Comparison of ENCODE assay signal across 31 cellular contexts in the genomic region with DNA sequence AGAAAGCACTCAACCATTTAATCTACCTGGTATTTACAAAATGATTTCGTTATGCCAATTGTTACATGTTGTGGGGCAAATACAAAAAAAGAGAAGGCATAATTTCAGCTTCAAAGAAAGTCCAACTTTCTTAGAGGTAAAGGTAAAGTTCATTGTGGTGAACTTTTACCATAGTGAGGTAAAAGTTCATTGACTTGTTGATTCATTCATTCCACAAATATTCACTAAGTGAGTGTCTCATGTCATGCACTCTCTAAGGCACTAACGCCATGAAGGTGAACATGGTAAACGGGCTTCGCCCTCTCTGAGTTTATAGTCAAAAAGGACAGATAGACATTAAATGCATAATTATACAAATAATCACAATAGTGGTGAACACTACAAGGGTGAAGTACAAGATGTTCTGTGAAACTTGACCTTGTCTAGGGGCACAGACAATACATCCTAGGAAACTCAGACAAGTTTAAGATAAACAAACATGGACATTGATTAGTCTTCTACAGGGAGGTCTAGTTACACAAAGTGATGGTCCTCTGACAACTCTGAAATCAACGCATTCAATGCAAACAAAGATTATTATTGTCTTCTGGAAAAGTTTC.
"Had no signal": no experiment of that assay in that cellular context is flagged by ENCODE, and none has a peak within 500 bp of the region (broad histone marks: within the 10 kb centered on the region; RNA-seq: fewer than 3 reads in every experiment).

No MANE protein-coding gene starts in this region.

- H3K9me3 Mint-ChIP-seq: activated CD4-positive, alpha-beta memory T cell treated with anti-CD3 and anti-CD28 coated beads, Interleukin-2, amount 10 ng/mL, durations not matched to agents 7 days and 5 days; brain had no signal

- H3K27ac ChIP-seq: adrenal gland, breast epithelium, cardiac muscle cell, colonic mucosa, epithelial cell of prostate, esophagus squamous epithelium, gastroesophageal sphincter had no signal

- H3K36me3 Mint-ChIP-seq: activated naive CD8-positive, alpha-beta T cell; brain had no signal

- DNase-seq: activated CD4-positive, alpha-beta memory T cell treated with anti-CD3 and anti-CD28 coated beads, Interleukin-2, amount 10 ng/mL, durations not matched to agents 7 days and 5 days; activated CD4-positive, alpha-beta T cell treated with anti-CD3 and anti-CD28 coated beads for 36 hours; activated CD4-positive, alpha-beta T cell treated with anti-CD3 and anti-CD28 coated beads, Interleukin-2, amount 10 ng/mL, durations not matched to agents 24 days and 14 days; activated CD4-positive, alpha-beta T cell treated with anti-CD3 and anti-CD28 coated beads, Interleukin-2, amount 50 U/mL, for 4 hours; activated CD4-positive, CD25-positive, alpha-beta regulatory T cell; activated CD4-positive, CD25-positive, alpha-beta regulatory T cell treated with anti-CD3 and anti-CD28 coated beads, Interleukin-2, amount 50 U/mL, for 72 hours; activated CD8-positive, alpha-beta memory T cell treated with anti-CD3 and anti-CD28 coated beads for 24 hours; activated effector memory CD4-positive, alpha-beta T cell treated with Interleukin-2 at 50 U/mL for 16 hours; activated gamma-delta T cell treated with Interleukin-2 at 50 U/mL for 16 hours; activated naive CD4-positive, alpha-beta T cell treated with anti-CD3 and anti-CD28 coated beads, Interleukin-2, amount 50 U/mL, for 16 hours; activated naive CD4-positive, alpha-beta T cell treated with Interleukin-2 at 50 U/mL for 16 hours; activated T-cell treated with anti-CD3 and anti-CD28 coated beads, Interleukin-2, amount 50 U/mL, for 4 hours; adrenal gland; amygdala; aorta; central memory CD4-positive, alpha-beta T cell; cerebellar nuclear complex; colonic mucosa; effector CD8-positive, alpha-beta T cell; esophagus squamous epithelium; foreskin melanocyte; T-helper 2 cell had no signal

- H3K27me3 Mint-ChIP-seq: activated CD4-positive, alpha-beta memory T cell treated with anti-CD3 and anti-CD28 coated beads, Interleukin-2, amount 10 ng/mL, durations not matched to agents 7 days and 5 days; activated CD4-positive, alpha-beta T cell treated with anti-CD3 and anti-CD28 coated beads for 36 hours; activated CD4-positive, alpha-beta T cell treated with anti-CD3 and anti-CD28 coated beads, Interleukin-2, amount 10 ng/mL, durations not matched to agents 24 days and 14 days; activated naive CD8-positive, alpha-beta T cell; activated T-helper 17 cell treated with anti-CD3 and anti-CD28 coated beads, Interleukin-2, amount 50 U/mL, for 72 hours; brain had no signal

- H3K4me1 Mint-ChIP-seq: activated CD4-positive, alpha-beta memory T cell treated with anti-CD3 and anti-CD28 coated beads, Interleukin-2, amount 10 ng/mL, durations not matched to agents 7 days and 5 days; activated CD4-positive, alpha-beta T cell treated with anti-CD3 and anti-CD28 coated beads for 36 hours; activated CD4-positive, alpha-beta T cell treated with anti-CD3 and anti-CD28 coated beads, Interleukin-2, amount 10 ng/mL, durations not matched to agents 24 days and 14 days; activated T-helper 17 cell treated with anti-CD3 and anti-CD28 coated beads, Interleukin-2, amount 50 U/mL, for 72 hours had no signal

- H3K27ac Mint-ChIP-seq: activated CD4-positive, alpha-beta memory T cell treated with anti-CD3 and anti-CD28 coated beads, Interleukin-2, amount 10 ng/mL, durations not matched to agents 7 days and 5 days; activated CD4-positive, alpha-beta T cell treated with anti-CD3 and anti-CD28 coated beads for 36 hours; activated CD4-positive, alpha-beta T cell treated with anti-CD3 and anti-CD28 coated beads, Interleukin-2, amount 10 ng/mL, durations not matched to agents 24 days and 14 days; activated naive CD8-positive, alpha-beta T cell; activated T-helper 17 cell treated with anti-CD3 and anti-CD28 coated beads, Interleukin-2, amount 50 U/mL, for 72 hours; brain had no signal

- FAIRE-seq: endometrium, endothelial cell of umbilical vein had no signal

- H3K9me3 ChIP-seq: adrenal gland, breast epithelium, colonic mucosa, esophagus squamous epithelium, gastroesophageal sphincter had no signal

- H3K4me3 ChIP-seq: adrenal gland, breast epithelium, cardiac muscle cell, colonic mucosa, esophagus squamous epithelium, gastroesophageal sphincter had no signal

- H3K4me3 Mint-ChIP-seq: activated CD4-positive, alpha-beta memory T cell treated with anti-CD3 and anti-CD28 coated beads, Interleukin-2, amount 10 ng/mL, durations not matched to agents 7 days and 5 days; activated CD4-positive, alpha-beta T cell treated with anti-CD3 and anti-CD28 coated beads for 36 hours; activated CD4-positive, alpha-beta T cell treated with anti-CD3 and anti-CD28 coated beads, Interleukin-2, amount 10 ng/mL, durations not matched to agents 24 days and 14 days; activated naive CD8-positive, alpha-beta T cell; activated T-cell treated with anti-CD3 and anti-CD28 coated beads, Interleukin-2, amount 50 U/mL, for 4 hours; activated T-helper 17 cell treated with anti-CD3 and anti-CD28 coated beads, Interleukin-2, amount 50 U/mL, for 72 hours; brain had no signal

- H3K27me3 ChIP-seq: adrenal gland, breast epithelium, cardiac muscle cell, colonic mucosa, esophagus squamous epithelium, gastroesophageal sphincter had no signal

- H3K36me3 ChIP-seq: adrenal gland, breast epithelium, cardiac muscle cell, colonic mucosa, esophagus squamous epithelium, gastroesophageal sphincter had no signal

- H3K4me1 ChIP-seq: adrenal gland, breast epithelium, colonic mucosa, esophagus squamous epithelium had no signal

- ATAC-seq: activated CD4-positive, alpha-beta T cell treated with anti-CD3 and anti-CD28 coated beads for 36 hours; activated T-cell treated with anti-CD3 and anti-CD28 coated beads, Interleukin-2, amount 50 U/mL, for 4 hours; activated T-helper 17 cell treated with anti-CD3 and anti-CD28 coated beads, Interleukin-2, amount 50 U/mL, for 72 hours; gastroesophageal sphincter had no signal
